In genomic region chr12:46450279-46450748, GRCh38 we compare ENCODE assay signal across 9 cellular contexts.
DNase-seq lines count a peak whose midpoint lies in the region; ATAC-seq and TF ChIP-seq lines count a peak whose summit lies in the region.
"Had no signal": no experiment of that assay in that cellular context is flagged by ENCODE, and none has a peak within 500 bp of the region (broad histone marks: within the 10 kb centered on the region; RNA-seq: fewer than 3 reads in every experiment).

No MANE protein-coding gene starts in this region.

- CTCF ChIA-PET in IMR-90 (lab: Yijun Ruan, JAX) (no interaction called here), Caco-2 (lab: Charles Lee) (no interaction called here)

- H2BK5ac ChIP-seq in IMR-90 (ENCODE audit: low read depth, low read length, poor library complexity, severe bottlenecking), result no peak overlapping the region

- peak overlapping the region; percentile 42; the same call in 1 of the 2 replicates for H3K23ac ChIP-seq in IMR-90 (ENCODE audit: low read depth, low read length)

- dilution Hi-C loops in IMR-90 (cut with HindIII; ENCODE audit: low sequenced_read_pairs, unreplicated experiment), result no loop called here

- TF ChIP-seq EP300 in sigmoid colon (IDR thresholded peaks at IDR 0.05), result no peak

- no peaks in the 10 kb centered on the region for H3K27me3 ChIP-seq in IMR-90 (ENCODE audit: control insufficient read depth, insufficient read depth, low read length)
- H3K27me3 ChIP-seq in heart left ventricle, result no peaks in the 10 kb centered on the region
- H3K27me3 ChIP-seq in sigmoid colon, result no peaks in the 10 kb centered on the region
- H3K27me3 ChIP-seq in Caco-2 (replicated peaks; ENCODE audit: control insufficient read depth, insufficient read depth, low read length), result no peaks in the 10 kb centered on the region

- H2BK20ac ChIP-seq in IMR-90 (ENCODE audit: low read depth, low read length), result peak overlapping the region; percentile 66; the same call in 1 of the 2 replicates

- in situ Hi-C loops in IMR-90 (cut with MboI; ENCODE audit: low sequenced_read_pairs), result no loop called here

- peak overlapping the region; percentile 71; the same call in 1 of the 2 replicates for H3K18ac ChIP-seq in IMR-90 (ENCODE audit: low read depth, low read length)

- H3K27ac ChIP-seq in IMR-90 (ENCODE audit: insufficient read depth, low read length) (no peak overlapping the region), SK-N-MC (peak overlapping the region; percentile 90), heart left ventricle (peak overlapping the region in 11 of 12 donors; percentile 22 to 50 (median 37)), sigmoid colon (peak overlapping the region in 1 of 4 donors; percentile 11)

- ATAC-seq in IMR-90 (ENCODE audit: low read depth) (no peak), heart left ventricle (peak; percentile 86 to 94 (median 90)), HG03571 (IDR thresholded peaks at IDR 0.05; ENCODE audit: unreplicated experiment) (no peak)

- no peak overlapping the region for H3K9ac ChIP-seq in IMR-90 (ENCODE audit: low read depth, low read length)
- no peak overlapping the region for H3K9ac ChIP-seq in SK-N-MC (ENCODE audit: insufficient read length)

- H3K56ac ChIP-seq in IMR-90 (ENCODE audit: extremely low read depth, insufficient read depth, low read length), result no peak overlapping the region

- H3K4me3 Mint-ChIP-seq in Caco-2 (ENCODE audit: unreplicated experiment), result no peak overlapping the region

- TF ChIP-seq POLR2A in IMR-90 (IDR thresholded peaks at IDR 0.05; ENCODE audit: low read depth, low read length) (no peak), heart left ventricle (IDR thresholded peaks at IDR 0.05) (no peak), sigmoid colon (IDR thresholded peaks at IDR 0.05) (no peak)

- H3K36me3 ChIP-seq in IMR-90 (ENCODE audit: control insufficient read depth, insufficient read depth, low read length), result no peaks in the 10 kb centered on the region
- no peaks in the 10 kb centered on the region for H3K36me3 ChIP-seq in SK-N-MC (ENCODE audit: insufficient read depth, low read length)
- H3K36me3 ChIP-seq in heart left ventricle, result no peaks in the 10 kb centered on the region
- H3K36me3 ChIP-seq in sigmoid colon, result no peaks in the 10 kb centered on the region
- H3K36me3 ChIP-seq in Caco-2 (ENCODE audit: control insufficient read depth, insufficient read depth, low read length), result no peaks in the 10 kb centered on the region

- H4K20me1 ChIP-seq in IMR-90 (ENCODE audit: insufficient read depth, low read length), result no peaks in the 10 kb centered on the region

- no peak overlapping the region for H3K4me3 ChIP-seq in IMR-90 (ENCODE audit: insufficient read depth, low read depth, low read length)
- peak overlapping the region; percentile 45; the same call in 1 of the 2 replicates for H3K4me3 ChIP-seq in SK-N-MC
- H3K4me3 ChIP-seq in heart left ventricle, result no peak overlapping the region
- H3K4me3 ChIP-seq in sigmoid colon, result no peak overlapping the region
- no peak overlapping the region for H3K4me3 ChIP-seq in Caco-2 (ENCODE audit: low read depth, low read length)

- POLR2A ChIA-PET in IMR-90 (lab: Charles Lee; ENCODE audit: unreplicated experiment) (no interaction called here), Caco-2 (lab: Charles Lee) (no interaction called here)

- WGBS in IMR-90 (ENCODE audit: extremely low coverage in 2 of 2, insufficient read length in 1 of 2), 2 experiments, result no CpG with 5 or more reads among the region's 1 CpG
- WGBS in heart left ventricle, 4 donors, result 0 to 8% (median 0%) methylated on average over 1 of the region's 1 CpG
- 14 to 32% methylated on average over 1 of the region's 1 CpG for WGBS in sigmoid colon, 2 donors

- peaks cover 13% of the 10 kb centered on the region for H3K4me1 ChIP-seq in IMR-90 (ENCODE audit: control insufficient read depth, insufficient read depth, low read length)
- H3K4me1 ChIP-seq in heart left ventricle, result peaks cover 0 to 38% (median 28%) of the 10 kb centered on the region in 12 donors
- peaks cover 0 to 18% (median 13%) of the 10 kb centered on the region in 4 donors for H3K4me1 ChIP-seq in sigmoid colon
- H3K4me1 ChIP-seq in Caco-2, result peaks cover 38% of the 10 kb centered on the region

- H3K4ac ChIP-seq in IMR-90 (ENCODE audit: low read depth, low read length), result peak overlapping the region; percentile 46

- TF ChIP-seq RAD21 in IMR-90 (IDR thresholded peaks at IDR 0.05; ENCODE audit: low read length), result no peak

- H3K14ac ChIP-seq in IMR-90 (replicated peaks; ENCODE audit: low read depth, low read length), result peak overlapping the region; percentile 61; the same call in 1 of the 2 replicates

- TF ChIP-seq CTCF in IMR-90 (conservative IDR thresholded peaks at IDR 0.05; ENCODE audit: low read depth, low read length) (no peak), heart left ventricle (IDR thresholded peaks at IDR 0.05) (no peak), sigmoid colon (IDR thresholded peaks at IDR 0.05) (no peak), Caco-2 (IDR thresholded peaks at IDR 0.05; ENCODE audit: insufficient read depth in 1 of 2, low read depth in 1 of 2, low read length in 1 of 2, severe bottlenecking in 1 of 2, unreplicated experiment in 1 of 2) (no peak)

- H3K9me3 ChIP-seq in IMR-90 (ENCODE audit: control insufficient read depth, insufficient read depth, low read length), result no peaks in the 10 kb centered on the region
- no peaks in the 10 kb centered on the region for H3K9me3 ChIP-seq in SK-N-MC (ENCODE audit: low read depth, low read length)
- no peaks in the 10 kb centered on the region for H3K9me3 ChIP-seq in heart left ventricle
- no peaks in the 10 kb centered on the region for H3K9me3 ChIP-seq in sigmoid colon
- H3K9me3 ChIP-seq in Caco-2, result no peaks in the 10 kb centered on the region

- no peak overlapping the region for H2AK9ac ChIP-seq in IMR-90 (replicated peaks; ENCODE audit: low read depth, low read length, poor library complexity)

- H2BK15ac ChIP-seq in IMR-90 (ENCODE audit: low read depth, low read length), result peak overlapping the region; percentile 53; the same call in 1 of the 3 replicates

- H3K27me3 Mint-ChIP-seq in Caco-2 (ENCODE audit: insufficient read depth, unreplicated experiment), result no peaks in the 10 kb centered on the region

- no peak for DNase-seq in IMR-90
- no peak for DNase-seq in SK-N-MC (ENCODE audit: low read depth, low spot score)
- peak; percentile 75 to 84 (median 79) for DNase-seq in heart left ventricle
- DNase-seq in sigmoid colon, result peak; percentile 74
- no peak for DNase-seq in amniotic stem cell (lab: John Stamatoyannopoulos, UW)
- no peak for DNase-seq in Caco-2
- DNase-seq: cortex of kidney; NK-92 treated with Interleukin-12 subunit alpha and Interleukin-12 subunit beta, amount 100 ng/mL, for 24 hours had no signal

- H3K4me1 Mint-ChIP-seq in Caco-2 (ENCODE audit: low read depth, unreplicated experiment), result peaks cover 40% of the 10 kb centered on the region

- no peak overlapping the region for H2AFZ ChIP-seq in IMR-90 (replicated peaks; ENCODE audit: low read length, poor library complexity)

- peak overlapping the region; percentile 58 for H4K91ac ChIP-seq in IMR-90 (ENCODE audit: insufficient read depth, low read depth, low read length)

- peak overlapping the region; percentile 61; the same call in 1 of the 2 replicates for H4K5ac ChIP-seq in IMR-90 (ENCODE audit: low read depth, low read length)

- H3K9me1 ChIP-seq in IMR-90 (ENCODE audit: insufficient read depth, low read length), result peaks cover 7% of the 10 kb centered on the region

- no peak overlapping the region for H3K27ac Mint-ChIP-seq in Caco-2 (ENCODE audit: unreplicated experiment)

- intact Hi-C loops in IMR-90 (cut with micrococcal nuclease), result no loop called here
- intact Hi-C loops in heart left ventricle (cut with DNase I), result no loop called here
- intact Hi-C loops in sigmoid colon (cut with DNase I), result no loop called here
- intact Hi-C loops in Caco-2 (cut with micrococcal nuclease; ENCODE audit: unreplicated experiment), result no loop called here

- no TSS peak for BruUV-seq in IMR-90 (replicated peaks; lab: Mats Ljungman, UMichigan)
- BruUV-seq in Caco-2 (replicated peaks; lab: Mats Ljungman, UMichigan), result no TSS peak

- no peaks in the 10 kb centered on the region for H3K36me3 Mint-ChIP-seq in Caco-2 (ENCODE audit: insufficient read depth, unreplicated experiment)

- H3K9me3 Mint-ChIP-seq in Caco-2 (ENCODE audit: unreplicated experiment), result no peaks in the 10 kb centered on the region

- peak overlapping the region; percentile 18 to 31; a peak in 3 of 4 replicates for H4K8ac ChIP-seq in IMR-90 (ENCODE audit: low read depth in 2 of 2, low read length in 2 of 2)

- no peaks in the 10 kb centered on the region for H3K79me1 ChIP-seq in IMR-90 (ENCODE audit: low read depth in 1 of 2, low read length in 2 of 2)

- peak overlapping the region; percentile 60 for H2BK120ac ChIP-seq in IMR-90 (ENCODE audit: low read depth, low read length)

- H2AK5ac ChIP-seq in IMR-90 (ENCODE audit: low read depth, low read length), result peak overlapping the region; percentile 72

- no peak overlapping the region for H3K4me2 ChIP-seq in IMR-90 (ENCODE audit: low read depth, low read length)

TF ChIP-seq in IMR-90, 13 proteins besides CTCF, POLR2A, EP300 and RAD21:
- TF ChIP-seq SMC3 (IDR thresholded peaks at IDR 0.05; ENCODE audit: low read depth, low read length) (no peak), CHD1 (IDR thresholded peaks at IDR 0.05; ENCODE audit: low read depth, low read length) (no peak), NFE2L2 (IDR thresholded peaks at IDR 0.05; ENCODE audit: low read depth, low read length) (no peak), USF2 (IDR thresholded peaks at IDR 0.05; ENCODE audit: low read depth, low read length) (no peak), FOS (IDR thresholded peaks at IDR 0.05; ENCODE audit: low read depth, low read length) (no peak)

Comparison
In these comparisons a context has a peak if more than half of its experiments do, and no peak if none do; other contexts are left out.
1. ATAC-seq: peak in heart left ventricle (4 of 4); none in IMR-90 (single experiment) and HG03571 (single experiment).
2. DNase-seq: peak in heart left ventricle (5 of 5) and sigmoid colon (single experiment); none in IMR-90 (single experiment), SK-N-MC (single experiment), amniotic stem cell (single experiment) and Caco-2 (0 of 2).